1 cellular context compared by ENCODE assay signal in genomic region chr19:1040476-1041271, GRCh38.
TF ChIP-seq lines count a peak whose summit lies in the region.

No MANE protein-coding gene starts in this region.

TF ChIP-seq in HepG2, 621 proteins besides CTCF, POLR2A, EP300 and RAD21 (continues in another document):
- TF ChIP-seq ZNF607 (CRISPR knock-in tag; IDR thresholded peaks at IDR 0.05; ENCODE audit: borderline replicate concordance): no peak
- no peak for TF ChIP-seq TCF7 (IDR thresholded peaks at IDR 0.05; ENCODE audit: low read depth)
- TF ChIP-seq REPIN1 (CRISPR knock-in tag; IDR thresholded peaks at IDR 0.05; ENCODE audit: borderline replicate concordance, low read depth): no peak
- 0 out of 2 replicates have a peak, but pooled peaks have one; percentile 29 for TF ChIP-seq HNF1B (CRISPR knock-in tag; IDR thresholded peaks at IDR 0.05)
- TF ChIP-seq TBX3 (IDR thresholded peaks at IDR 0.05; ENCODE audit: borderline replicate concordance): 0 out of 2 replicates have a peak, but pooled peaks have one; percentile 35
- TF ChIP-seq ZBTB20 (CRISPR knock-in tag; IDR thresholded peaks at IDR 0.05; ENCODE audit: borderline replicate concordance, low read depth): no peak
- TF ChIP-seq ZHX2 (IDR thresholded peaks at IDR 0.05; ENCODE audit: low read depth): 0 out of 2 replicates have a peak, but pooled peaks have one; percentile 15
- TF ChIP-seq ZHX2 (CRISPR knock-in tag; IDR thresholded peaks at IDR 0.05; ENCODE audit: borderline replicate concordance): no peak
- no peak for TF ChIP-seq ZNF616 (CRISPR knock-in tag; IDR thresholded peaks at IDR 0.05; ENCODE audit: low read depth)
- no peak for TF ChIP-seq FOXC1 (CRISPR knock-in tag; IDR thresholded peaks at IDR 0.05; ENCODE audit: borderline replicate concordance)
- peak; percentile 75; the same call in 1 of the 2 replicates for TF ChIP-seq ZNF292 (CRISPR knock-in tag; IDR thresholded peaks at IDR 0.05; ENCODE audit: borderline replicate concordance, low read depth)
- no peak for TF ChIP-seq FLYWCH1 (CRISPR knock-in tag; IDR thresholded peaks at IDR 0.05)
- peak; percentile 97 for TF ChIP-seq ZNF652 (CRISPR knock-in tag; IDR thresholded peaks at IDR 0.05; ENCODE audit: borderline replicate concordance, low read depth)
- TF ChIP-seq ZNF253 (CRISPR knock-in tag; IDR thresholded peaks at IDR 0.05; ENCODE audit: borderline replicate concordance): no peak
- peak; percentile 67; the same call in 1 of the 2 replicates for TF ChIP-seq ZMYM3 (CRISPR knock-in tag; IDR thresholded peaks at IDR 0.05)
- TF ChIP-seq ZNF503 (CRISPR knock-in tag; IDR thresholded peaks at IDR 0.05): no peak
- 0 out of 2 replicates have a peak, but pooled peaks have one; percentile 25 for TF ChIP-seq CHCHD3 (CRISPR knock-in tag; IDR thresholded peaks at IDR 0.05)
- TF ChIP-seq DRAP1 (CRISPR knock-in tag; IDR thresholded peaks at IDR 0.05): 0 out of 2 replicates have a peak, but pooled peaks have one; percentile 6
- peak; percentile 73 for TF ChIP-seq ZEB1 (IDR thresholded peaks at IDR 0.05; ENCODE audit: insufficient replicate concordance, low read depth)
- peak; percentile 95 for TF ChIP-seq TFAP4 (IDR thresholded peaks at IDR 0.05; ENCODE audit: borderline replicate concordance, low read depth)
- no peak for TF ChIP-seq SRF (IDR thresholded peaks at IDR 0.05; ENCODE audit: low read depth, low read length)
- 0 out of 2 replicates have a peak, but pooled peaks have one; percentile 56 for TF ChIP-seq MEIS2 (CRISPR knock-in tag; IDR thresholded peaks at IDR 0.05)
- TF ChIP-seq ZNF513 (CRISPR knock-in tag; conservative IDR thresholded peaks at IDR 0.05): no peak
- TF ChIP-seq ZNF460 (CRISPR knock-in tag; IDR thresholded peaks at IDR 0.05; ENCODE audit: borderline replicate concordance): no peak
- TF ChIP-seq IRF9 (CRISPR knock-in tag; IDR thresholded peaks at IDR 0.05; ENCODE audit: borderline replicate concordance): no peak
- TF ChIP-seq RFXAP (CRISPR knock-in tag; IDR thresholded peaks at IDR 0.05; ENCODE audit: borderline replicate concordance): peak; percentile 36; the same call in 1 of the 2 replicates
- TF ChIP-seq AGO1 (IDR thresholded peaks at IDR 0.05; ENCODE audit: low read depth, low read length, poor library complexity, severe bottlenecking): peak; percentile 24
- peak; percentile 96 for TF ChIP-seq PITX1 (CRISPR knock-in tag; IDR thresholded peaks at IDR 0.05)
- TF ChIP-seq NFIB (CRISPR knock-in tag; IDR thresholded peaks at IDR 0.05; ENCODE audit: borderline replicate concordance): no peak
- no peak; the same call in 1 of the 2 replicates for TF ChIP-seq NRL (CRISPR knock-in tag; IDR thresholded peaks at IDR 0.05; ENCODE audit: borderline replicate concordance)
- peak; percentile 72; the same call in 1 of the 2 replicates for TF ChIP-seq SIN3A (IDR thresholded peaks at IDR 0.05; ENCODE audit: borderline replicate concordance, low read depth, low read length)
- TF ChIP-seq CREM (IDR thresholded peaks at IDR 0.05): peak; percentile 22; the same call in 1 of the 2 replicates
- TF ChIP-seq CREM (CRISPR knock-in tag; IDR thresholded peaks at IDR 0.05): no peak
- TF ChIP-seq CREB1 (IDR thresholded peaks at IDR 0.05): peak; percentile 24; the same call in 1 of the 2 replicates
- peak; percentile 72; the same call in 1 of the 2 replicates for TF ChIP-seq CREB1 (CRISPR knock-in tag; IDR thresholded peaks at IDR 0.05)
- 0 out of 2 replicates have a peak, but pooled peaks have one; percentile 51 for TF ChIP-seq BCL6 (CRISPR knock-in tag; IDR thresholded peaks at IDR 0.05)
- TF ChIP-seq ARID4A (CRISPR knock-in tag; IDR thresholded peaks at IDR 0.05; ENCODE audit: borderline replicate concordance): peak; percentile 55; the same call in 1 of the 2 replicates
- peak; percentile 73 for TF ChIP-seq SAP130 (CRISPR knock-in tag; IDR thresholded peaks at IDR 0.05; ENCODE audit: low read depth)
- TF ChIP-seq MTERF4 (CRISPR knock-in tag; IDR thresholded peaks at IDR 0.05): no peak
- TF ChIP-seq GZF1 (CRISPR knock-in tag; IDR thresholded peaks at IDR 0.05): no peak
